ENCODE assay signal across 18 cellular contexts in the genomic region with DNA sequence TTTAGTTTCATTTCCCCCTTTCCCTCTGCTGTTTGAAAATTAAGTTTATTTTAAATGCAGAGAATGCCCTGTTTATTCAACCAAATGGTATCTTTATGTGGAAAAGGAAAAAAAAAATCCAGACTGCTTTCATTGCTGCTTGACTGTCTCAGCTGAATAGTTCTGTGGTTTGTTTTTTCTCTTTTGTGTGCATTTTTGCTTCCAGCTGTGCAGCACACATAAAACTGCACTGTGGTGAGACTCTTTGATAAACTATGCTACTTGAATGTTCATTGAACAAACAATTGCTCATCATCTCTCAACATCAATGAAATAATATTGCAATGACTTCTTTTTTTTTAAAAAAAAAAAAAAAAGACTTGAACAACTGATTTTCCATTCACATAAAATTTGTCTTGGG.
DNase-seq lines count a peak whose midpoint lies in the region; ATAC-seq and FAIRE-seq lines count a peak whose summit lies in the region.
"Had no signal": no experiment of that assay in that cellular context is flagged by ENCODE, and none has a peak within 500 bp of the region (broad histone marks: within the 10 kb centered on the region; RNA-seq: fewer than 3 reads in every experiment).

No MANE protein-coding gene starts in this region.

- H3K4me1 ChIP-seq in ACC112 (ENCODE audit: control insufficient read depth, insufficient read depth, low read length, unreplicated experiment), result peaks cover 26% of the 10 kb centered on the region
- H3K4me1 ChIP-seq: A549 had no signal

- no peaks in the 10 kb centered on the region for H3K79me2 ChIP-seq in ACC112 (ENCODE audit: control insufficient read depth, insufficient read depth, low read length, unreplicated experiment)

- H3K4me3 Mint-ChIP-seq in activated naive CD8-positive, alpha-beta T cell treated with anti-CD3 and anti-CD28 coated beads, Interleukin-2, amount 50 U/mL, for 24 hours, result no peak overlapping the region
- H3K4me3 Mint-ChIP-seq: activated naive CD8-positive, alpha-beta T cell treated with anti-CD3 and anti-CD28 coated beads, Interleukin-2, amount 10 ng/mL, durations not matched to agents 7 days and 5 days had no signal

- peak overlapping the region; percentile 19 for H2AFZ ChIP-seq in ACC112 (ENCODE audit: low read length, unreplicated experiment)

- no peak for ATAC-seq in activated naive CD8-positive, alpha-beta T cell treated with anti-CD3 and anti-CD28 coated beads, Interleukin-2, amount 50 U/mL, for 24 hours
- ATAC-seq in GM18502 (IDR thresholded peaks at IDR 0.05; ENCODE audit: poor library complexity, unreplicated experiment), result no peak
- ATAC-seq: A549 had no signal

- H3K4me1 Mint-ChIP-seq in activated naive CD8-positive, alpha-beta T cell treated with anti-CD3 and anti-CD28 coated beads, Interleukin-2, amount 50 U/mL, for 24 hours, result no peaks in the 10 kb centered on the region
- H3K4me1 Mint-ChIP-seq: activated naive CD8-positive, alpha-beta T cell treated with anti-CD3 and anti-CD28 coated beads, Interleukin-2, amount 10 ng/mL, durations not matched to agents 7 days and 5 days had no signal

- no peak overlapping the region for H3K27ac Mint-ChIP-seq in activated naive CD8-positive, alpha-beta T cell treated with anti-CD3 and anti-CD28 coated beads, Interleukin-2, amount 50 U/mL, for 24 hours
- H3K27ac Mint-ChIP-seq: activated naive CD8-positive, alpha-beta T cell treated with anti-CD3 and anti-CD28 coated beads, Interleukin-2, amount 10 ng/mL, durations not matched to agents 7 days and 5 days had no signal

- peak overlapping the region; percentile 66 for H3K4me3 ChIP-seq in ACC112 (ENCODE audit: low read depth, low read length)
- H3K4me3 ChIP-seq: A549, tibial nerve had no signal

- H3K9me3 Mint-ChIP-seq in activated naive CD8-positive, alpha-beta T cell treated with anti-CD3 and anti-CD28 coated beads, Interleukin-2, amount 50 U/mL, for 24 hours, result peaks cover 11% of the 10 kb centered on the region
- H3K9me3 Mint-ChIP-seq: activated naive CD8-positive, alpha-beta T cell treated with anti-CD3 and anti-CD28 coated beads, Interleukin-2, amount 10 ng/mL, durations not matched to agents 7 days and 5 days had no signal

- peak overlapping the region; percentile 39; the same call in 1 of the 2 replicates for H3K27ac ChIP-seq in ACC112 (ENCODE audit: low read depth, low read length)
- H3K27ac ChIP-seq: A549, tibial nerve had no signal

- DNase-seq in HT1080 (ENCODE audit: low read depth) (peak; percentile 65), astrocyte of the hippocampus (ENCODE audit: low read depth, low spot score) (peak; percentile 72), iris pigment epithelial cell (ENCODE audit: low read depth) (peak; percentile 72), HTR-8/SVneo (ENCODE audit: insufficient read length, low spot score) (no peak)
- no peak for DNase-seq in stimulated activated CD4-positive, alpha-beta T cell treated with anti-CD3 and anti-CD28 coated beads, Interleukin-2, amount 100 ng/mL, for 48 hours
- no peak for DNase-seq in activated naive CD8-positive, alpha-beta T cell treated with anti-CD3 and anti-CD28 coated beads, Interleukin-2, amount 50 U/mL, for 24 hours
- DNase-seq: activated CD8-positive, alpha-beta memory T cell treated with anti-CD3 and anti-CD28 coated beads, Interleukin-2, amount 50 U/mL, for 4 hours; activated naive CD8-positive, alpha-beta T cell treated with anti-CD3 and anti-CD28 coated beads, Interleukin-2, amount 10 ng/mL, durations not matched to agents 7 days and 5 days; DMS153; head of caudate nucleus; NCI-H524 treated with DMSO at 0.1 percent for 48 hours; SHP77 treated with DMSO at 0.1 percent for 48 hours; small intestine had no signal

- no peaks in the 10 kb centered on the region for H3K36me3 Mint-ChIP-seq in activated naive CD8-positive, alpha-beta T cell treated with anti-CD3 and anti-CD28 coated beads, Interleukin-2, amount 50 U/mL, for 24 hours (ENCODE audit: low read depth)
- H3K36me3 Mint-ChIP-seq: activated naive CD8-positive, alpha-beta T cell treated with anti-CD3 and anti-CD28 coated beads, Interleukin-2, amount 10 ng/mL, durations not matched to agents 7 days and 5 days had no signal

- H3K36me3 ChIP-seq in ACC112 (ENCODE audit: insufficient read depth, low read length), result no peaks in the 10 kb centered on the region
- H3K36me3 ChIP-seq: tibial nerve had no signal

- no peaks in the 10 kb centered on the region for H3K27me3 ChIP-seq in ACC112 (ENCODE audit: insufficient read depth, low read length)
- H3K27me3 ChIP-seq: tibial nerve had no signal

- peaks cover 3% of the 10 kb centered on the region for H3K27me3 Mint-ChIP-seq in activated naive CD8-positive, alpha-beta T cell treated with anti-CD3 and anti-CD28 coated beads, Interleukin-2, amount 50 U/mL, for 24 hours
- H3K27me3 Mint-ChIP-seq: activated naive CD8-positive, alpha-beta T cell treated with anti-CD3 and anti-CD28 coated beads, Interleukin-2, amount 10 ng/mL, durations not matched to agents 7 days and 5 days had no signal

- FAIRE-seq in HTR-8/SVneo (lab: Jason Lieb, UNC), result no peak
- FAIRE-seq: A549, H1, small intestine had no signal

Comparison
In these comparisons a context has a peak if more than half of its experiments do, and no peak if none do; other contexts are left out.
1. DNase-seq: peak in HT1080 (single experiment), astrocyte of the hippocampus (single experiment) and iris pigment epithelial cell (single experiment); none in HTR-8/SVneo (single experiment), stimulated activated CD4-positive, alpha-beta T cell treated with anti-CD3 and anti-CD28 coated beads, Interleukin-2, amount 100 ng/mL, for 48 hours (0 of 2) and activated naive CD8-positive, alpha-beta T cell treated with anti-CD3 and anti-CD28 coated beads, Interleukin-2, amount 50 U/mL, for 24 hours (single experiment).